In genomic region chr20:22536956-22537756, GRCh38 we compare ENCODE assay signal across 1 cellular context.
TF ChIP-seq lines count a peak whose summit lies in the region.

No MANE protein-coding gene starts in this region.

TF ChIP-seq in HepG2, 621 proteins besides CTCF, POLR2A, EP300 and RAD21 (continued from another document and continues in another):
- TF ChIP-seq ZBTB4 (CRISPR knock-in tag; IDR thresholded peaks at IDR 0.05; ENCODE audit: borderline replicate concordance) = no peak
- no peak for TF ChIP-seq KAT2B (IDR thresholded peaks at IDR 0.05; ENCODE audit: borderline replicate concordance, low read depth, low read length)
- no peak for TF ChIP-seq ZNF639 (CRISPR knock-in tag; conservative IDR thresholded peaks at IDR 0.05)
- no peak for TF ChIP-seq RBM22 (optimal IDR thresholded peaks at IDR 0.05; ENCODE audit: low read length)
- no peak for TF ChIP-seq ETS1 (CRISPR knock-in tag; IDR thresholded peaks at IDR 0.05)
- no peak for TF ChIP-seq ZNF652 (CRISPR knock-in tag; IDR thresholded peaks at IDR 0.05; ENCODE audit: borderline replicate concordance, low read depth)
- peak; percentile 74; the same call in 1 of the 2 replicates for TF ChIP-seq ZKSCAN5 (CRISPR knock-in tag; IDR thresholded peaks at IDR 0.05)
- no peak for TF ChIP-seq ZNF710 (CRISPR knock-in tag; IDR thresholded peaks at IDR 0.05; ENCODE audit: borderline replicate concordance)
- TF ChIP-seq ZNF816 (CRISPR knock-in tag; IDR thresholded peaks at IDR 0.05; ENCODE audit: borderline replicate concordance) = no peak
- no peak for TF ChIP-seq GZF1 (CRISPR knock-in tag; IDR thresholded peaks at IDR 0.05)
- no peak for TF ChIP-seq ZFP90 (CRISPR knock-in tag; IDR thresholded peaks at IDR 0.05; ENCODE audit: borderline replicate concordance)
- no peak; the same call in 1 of the 2 replicates for TF ChIP-seq ZNF335 (CRISPR knock-in tag; IDR thresholded peaks at IDR 0.05)
- TF ChIP-seq IKZF5 (CRISPR knock-in tag; IDR thresholded peaks at IDR 0.05) = no peak
- TF ChIP-seq ZBTB7B (CRISPR knock-in tag; IDR thresholded peaks at IDR 0.05) = peak; percentile 26; the same call in 1 of the 2 replicates
- TF ChIP-seq TFDP2 (CRISPR knock-in tag; IDR thresholded peaks at IDR 0.05) = no peak
- TF ChIP-seq SMAD9 (CRISPR knock-in tag; IDR thresholded peaks at IDR 0.05) = no peak
- no peak; the same call in 1 of the 2 replicates for TF ChIP-seq MEIS1 (CRISPR knock-in tag; IDR thresholded peaks at IDR 0.05; ENCODE audit: borderline replicate concordance)
- no peak for TF ChIP-seq PTBP1 (IDR thresholded peaks at IDR 0.05; ENCODE audit: low read depth, low read length, poor library complexity, severe bottlenecking)
- no peak for TF ChIP-seq CREBL2 (CRISPR knock-in tag; IDR thresholded peaks at IDR 0.05; ENCODE audit: borderline replicate concordance)
- no peak for TF ChIP-seq MYC (CRISPR knock-in tag; IDR thresholded peaks at IDR 0.05; ENCODE audit: borderline replicate concordance)
- TF ChIP-seq ARID4A (CRISPR knock-in tag; IDR thresholded peaks at IDR 0.05; ENCODE audit: borderline replicate concordance) = no peak
- no peak for TF ChIP-seq ZNF7 (CRISPR knock-in tag; IDR thresholded peaks at IDR 0.05)
- 0 out of 2 replicates have a peak, but pooled peaks have one; percentile 13 for TF ChIP-seq TGIF2 (CRISPR knock-in tag; IDR thresholded peaks at IDR 0.05)
- TF ChIP-seq YY1 (IDR thresholded peaks at IDR 0.05; ENCODE audit: insufficient read depth, insufficient replicate concordance, low read depth, low read length) = no peak
- no peak for TF ChIP-seq ARNTL (CRISPR knock-in tag; IDR thresholded peaks at IDR 0.05)
- no peak for TF ChIP-seq GFI1 (CRISPR knock-in tag; IDR thresholded peaks at IDR 0.05; ENCODE audit: borderline replicate concordance)
- no peak for TF ChIP-seq PAWR (CRISPR knock-in tag; IDR thresholded peaks at IDR 0.05; ENCODE audit: borderline replicate concordance)
- 0 out of 2 replicates have a peak, but pooled peaks have one; percentile 19 for TF ChIP-seq CEBPG (CRISPR knock-in tag; IDR thresholded peaks at IDR 0.05)
- TF ChIP-seq HMG20A (CRISPR knock-in tag; IDR thresholded peaks at IDR 0.05; ENCODE audit: borderline replicate concordance) = 0 out of 2 replicates have a peak, but pooled peaks have one; percentile 27
- TF ChIP-seq SUZ12 (IDR thresholded peaks at IDR 0.05; ENCODE audit: low read depth, low read length) = no peak
- peak; percentile 90 for TF ChIP-seq MEIS2 (CRISPR knock-in tag; IDR thresholded peaks at IDR 0.05)
- TF ChIP-seq PRMT3 (CRISPR knock-in tag; IDR thresholded peaks at IDR 0.05; ENCODE audit: borderline replicate concordance, low read depth) = no peak
- no peak for TF ChIP-seq ZNF225 (CRISPR knock-in tag; IDR thresholded peaks at IDR 0.05)
- no peak for TF ChIP-seq ZBTB2 (CRISPR knock-in tag; IDR thresholded peaks at IDR 0.05; ENCODE audit: low read depth)
- TF ChIP-seq ZNF414 (CRISPR knock-in tag; IDR thresholded peaks at IDR 0.05) = 0 out of 2 replicates have a peak, but pooled peaks have one; percentile 32
- TF ChIP-seq ZNF251 (CRISPR knock-in tag; IDR thresholded peaks at IDR 0.05) = no peak
- no peak for TF ChIP-seq THAP11 (CRISPR knock-in tag; IDR thresholded peaks at IDR 0.05)
- TF ChIP-seq ZNF704 (CRISPR knock-in tag; IDR thresholded peaks at IDR 0.05; ENCODE audit: borderline replicate concordance) = no peak
- TF ChIP-seq TBX2 (CRISPR knock-in tag; IDR thresholded peaks at IDR 0.05; ENCODE audit: borderline replicate concordance) = peak; percentile 33; the same call in 1 of the 2 replicates
- TF ChIP-seq ATF7 (IDR thresholded peaks at IDR 0.05) = no peak
- TF ChIP-seq ATF7 (CRISPR knock-in tag; IDR thresholded peaks at IDR 0.05) = no peak
- TF ChIP-seq AGO1 (IDR thresholded peaks at IDR 0.05; ENCODE audit: low read depth, low read length, poor library complexity, severe bottlenecking) = no peak
- no peak for TF ChIP-seq HNRNPH1 (optimal IDR thresholded peaks at IDR 0.05; ENCODE audit: low read depth, low read length)
- no peak for TF ChIP-seq ZNF598 (CRISPR knock-in tag; IDR thresholded peaks at IDR 0.05; ENCODE audit: borderline replicate concordance)
- no peak for TF ChIP-seq ZNF160 (CRISPR knock-in tag; IDR thresholded peaks at IDR 0.05)
- peak; percentile 24 for TF ChIP-seq HNF4A (CRISPR knock-in tag; IDR thresholded peaks at IDR 0.05)
- no peak for TF ChIP-seq EHMT2 (IDR thresholded peaks at IDR 0.05; ENCODE audit: borderline replicate concordance, low read depth, low read length)
- no peak for TF ChIP-seq ZNF430 (CRISPR knock-in tag; IDR thresholded peaks at IDR 0.05)
- TF ChIP-seq SALL1 (CRISPR knock-in tag; IDR thresholded peaks at IDR 0.05) = peak; percentile 17
